8 cellular contexts compared by ENCODE assay signal in the genomic region with DNA sequence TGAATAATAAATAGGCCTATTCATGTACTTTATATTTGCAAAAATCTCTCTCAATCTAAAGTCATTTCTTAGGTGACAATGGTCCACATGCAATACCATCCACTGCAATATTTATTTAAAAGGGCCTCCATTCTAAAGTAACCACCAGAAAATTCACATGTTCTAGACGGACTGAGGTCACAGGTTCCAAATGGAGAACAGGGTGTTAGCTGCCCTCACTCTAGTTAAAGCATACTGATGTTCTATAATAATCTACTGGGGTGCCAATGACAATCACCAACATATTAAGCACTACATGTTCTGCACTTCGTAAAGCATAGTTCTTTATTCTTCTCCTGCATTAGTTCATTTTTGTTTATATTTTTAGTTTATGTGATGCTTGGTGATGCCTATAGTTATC. TPM values are rescaled to one million over a fixed set of nuclear protein-coding genes. Genes with fewer than 3 reads are reported as not detected.
A peak's percentile ranks its signal among the peaks of the same experiment; 100 is the strongest.
DNase-seq lines count a peak whose midpoint lies in the region; ATAC-seq and TF ChIP-seq lines count a peak whose summit lies in the region.

No MANE protein-coding gene starts in this region.

- no peaks in the 10 kb centered on the region for H3K9me3 Mint-ChIP-seq in memory B cell

- peaks cover 18% of the 10 kb centered on the region for H3K4me1 Mint-ChIP-seq in memory B cell

- no peak overlapping the region for H2AFZ ChIP-seq in ACC112 (ENCODE audit: low read length, unreplicated experiment)

- H3K27me3 ChIP-seq in ACC112 (ENCODE audit: insufficient read depth, low read length) (no peaks in the 10 kb centered on the region), HL-60 (ENCODE audit: insufficient read depth, poor library complexity, severe bottlenecking) (no peaks in the 10 kb centered on the region)

- peaks cover 9% of the 10 kb centered on the region for H3K36me3 Mint-ChIP-seq in memory B cell

- H3K27ac ChIP-seq in ACC112 (ENCODE audit: low read depth, low read length) (no peak overlapping the region), HL-60 (replicated peaks) (peak overlapping the region; percentile 87)

- H3K27ac Mint-ChIP-seq in memory B cell, result peak overlapping the region; percentile 100

- H3K27me3 Mint-ChIP-seq in memory B cell, result no peaks in the 10 kb centered on the region

- peak overlapping the region; percentile 14 for H3K4me3 Mint-ChIP-seq in memory B cell

- H3K36me3 ChIP-seq in ACC112 (ENCODE audit: insufficient read depth, low read length), result peaks cover 9% of the 10 kb centered on the region

- H3K79me2 ChIP-seq in ACC112 (ENCODE audit: control insufficient read depth, insufficient read depth, low read length, unreplicated experiment), result peaks cover 55% of the 10 kb centered on the region

- no peak for TF ChIP-seq CTCF in HL-60 (IDR thresholded peaks at IDR 0.05; ENCODE audit: insufficient read depth, low read length)
- no peak for TF ChIP-seq CTCF in astrocyte of the cerebellum (IDR thresholded peaks at IDR 0.05; ENCODE audit: low read depth, low read length, missing control alignments)

- DNase-seq in HL-60 (ENCODE audit: low read depth in 1 of 2, low spot score in 1 of 2), result no peak
- no peak for DNase-seq in astrocyte of the cerebellum (ENCODE audit: low read depth)
- DNase-seq in memory B cell (ENCODE audit: low spot score in 2 of 2), result no peak
- no peak for DNase-seq in mucosa of gallbladder (ENCODE audit: low spot score)
- DNase-seq in NK-92 (lab: John Stamatoyannopoulos, UW; ENCODE audit: unreplicated experiment), result no peak
- DNase-seq in activated CD8-positive, alpha-beta memory T cell treated with anti-CD3 and anti-CD28 coated beads, Interleukin-2, amount 50 U/mL, for 4 hours, result no peak
- no peak for DNase-seq in 8988T

- in situ Hi-C loops in astrocyte of the cerebellum (cut with HindIII; ENCODE audit: low sequenced_read_pairs), result no loop called here

- H3K4me3 ChIP-seq in ACC112 (ENCODE audit: low read depth, low read length), result peak overlapping the region; percentile 99
- peak overlapping the region; percentile 91 for H3K4me3 ChIP-seq in HL-60 (replicated peaks; ENCODE audit: insufficient read depth, low read length)
- H3K4me3 ChIP-seq in astrocyte of the cerebellum (ENCODE audit: low read depth, low read length), result peak overlapping the region; percentile 79

- no peaks in the 10 kb centered on the region for H3K4me1 ChIP-seq in ACC112 (ENCODE audit: control insufficient read depth, insufficient read depth, low read length, unreplicated experiment)

- no peak for ATAC-seq in memory B cell (ENCODE audit: low read depth)

RNA-seq across cellular contexts. Expression of gene HBS1L, which starts 1.2 kb away (rescaled TPM):
- total RNA-seq in mucosa of gallbladder, result 46.8 TPM
